In genomic region chr1:161919229-161919628, GRCh38 we compare ENCODE assay signal across 30 cellular contexts.
A peak's percentile ranks its signal among the peaks of the same experiment; 100 is the strongest.
DNase-seq lines count a peak whose midpoint lies in the region; ATAC-seq, FAIRE-seq and TF ChIP-seq lines count a peak whose summit lies in the region.
"Had no signal": no experiment of that assay in that cellular context is flagged by ENCODE, and none has a peak within 500 bp of the region (broad histone marks: within the 10 kb centered on the region; RNA-seq: fewer than 3 reads in every experiment).

No MANE protein-coding gene starts in this region.

- in situ Hi-C loops in GM13976 (cut with MboI; ENCODE audit: low sequenced_read_pairs, unreplicated experiment), result no loop called here

- peak overlapping the region; percentile 11 for H3K4me3 ChIP-seq in naive thymus-derived CD4-positive, alpha-beta T cell (ENCODE audit: low read length)
- H3K4me3 ChIP-seq: coronary artery, esophagus squamous epithelium, gastroesophageal sphincter, left ventricle myocardium inferior, pancreas, right atrium auricular region, spleen had no signal

- TF ChIP-seq CTCF in activated CD8-positive, alpha-beta T cell treated with anti-CD3 and anti-CD28 coated beads for 36 hours (IDR thresholded peaks at IDR 0.05), result no peak
- TF ChIP-seq CTCF in GM13976 (IDR thresholded peaks at IDR 0.05; ENCODE audit: borderline replicate concordance, control extremely low read depth, extremely low read depth, insufficient read depth, missing control alignments), result no peak

- H3K36me3 ChIP-seq in naive thymus-derived CD4-positive, alpha-beta T cell (ENCODE audit: control insufficient read depth in 2 of 3, insufficient read depth in 3 of 3, low read length in 3 of 3), result peaks cover 0 to 4% (median 0%) of the 10 kb centered on the region in 3 experiments

- peak overlapping the region; percentile 48 for H3K27ac ChIP-seq in naive thymus-derived CD4-positive, alpha-beta T cell (ENCODE audit: low read depth, low read length)
- H3K27ac ChIP-seq: coronary artery, esophagus squamous epithelium, gastroesophageal sphincter, left ventricle myocardium inferior, pancreas, right atrium auricular region, RWPE1 had no signal

- CTCF ChIA-PET in activated naive CD4-positive, alpha-beta T cell treated with anti-CD3 and anti-CD28 coated beads for 36 hours (lab: Charles Lee), result interaction anchor here (0.7 to 1.3 kb wide), 4 partner anchors 10 to 105 kb away, joined by 3 to 6 read pairs (median 4); partner anchors contain the start of gene OLFML2B
- CTCF ChIA-PET in activated CD8-positive, alpha-beta T cell treated with anti-CD3 and anti-CD28 coated beads for 36 hours (lab: Charles Lee), result interaction anchor here (0.7 to 1.7 kb wide), 7 partner anchors 10 to 189 kb away, joined by 3 to 6 read pairs (median 4); no protein-coding TSS in a partner anchor
- CTCF ChIA-PET in naive thymus-derived CD4-positive, alpha-beta T cell (lab: Charles Lee), result interaction anchor here (0.5 to 0.7 kb wide), 2 partner anchors 15 to 73 kb away, joined by 3 to 4 read pairs; no protein-coding TSS in a partner anchor

- DNase-seq in activated naive CD4-positive, alpha-beta T cell treated with anti-CD3 and anti-CD28 coated beads for 36 hours, result no peak
- no peak for DNase-seq in activated naive CD4-positive, alpha-beta T cell treated with Interleukin-2 at 50 U/mL for 16 hours
- DNase-seq in GM12892 (ENCODE audit: insufficient read length) (no peak), GM13976 (ENCODE audit: low spot score) (no peak)
- DNase-seq in activated CD8-positive, alpha-beta T cell treated with anti-CD3 and anti-CD28 coated beads for 36 hours, result no peak
- DNase-seq in naive thymus-derived CD4-positive, alpha-beta T cell, result peak in 4 of 9 donors; percentile 5 to 33 (median 17)
- no peak for DNase-seq in stimulated activated CD4-positive, alpha-beta T cell treated with anti-CD3 and anti-CD28 coated beads, Interleukin-4, amount 100 ng/mL, for 4 hours
- DNase-seq: activated effector memory CD4-positive, alpha-beta T cell treated with Interleukin-2 at 50 U/mL for 16 hours; anterior cingulate cortex; C1 segment of cervical spinal cord; esophagus squamous epithelium; hypothalamus; left ventricle myocardium inferior; NCI-H1105; NCI-H2029; NCI-H2227 treated with DMSO at 0.1 percent for 48 hours; NCI-H774; pancreas; SK-N-SH; spleen; stimulated activated CD4-positive, alpha-beta T cell treated with anti-CD3 and anti-CD28 coated beads, Interleukin-2, amount 100 ng/mL, for 48 hours; T1000 had no signal

- peak overlapping the region; percentile 74 for H3K27ac Mint-ChIP-seq in activated naive CD4-positive, alpha-beta T cell treated with anti-CD3 and anti-CD28 coated beads for 36 hours
- H3K27ac Mint-ChIP-seq in activated CD8-positive, alpha-beta T cell treated with anti-CD3 and anti-CD28 coated beads for 36 hours, result peak overlapping the region; percentile 76
- H3K27ac Mint-ChIP-seq in naive thymus-derived CD4-positive, alpha-beta T cell, result peak overlapping the region; percentile 60 to 98 (median 89)
- H3K27ac Mint-ChIP-seq: nephron; stimulated activated memory B cell treated with anti-CD40 and anti-IgM and Interleukin-4, amounts not matched to agents 10 μg/mL and 1 μg/mL and 100 μg/mL, for 72 hours; WTC11 had no signal

- no peak for ATAC-seq in activated CD8-positive, alpha-beta T cell treated with anti-CD3 and anti-CD28 coated beads for 36 hours
- peak; percentile 63 for ATAC-seq in naive thymus-derived CD4-positive, alpha-beta T cell
- ATAC-seq: gastroesophageal sphincter; pancreas; stimulated activated memory B cell treated with anti-CD40 and anti-IgM and Interleukin-4, amounts not matched to agents 10 μg/mL and 1 μg/mL and 100 μg/mL, for 72 hours; WTC11 had no signal

- intact Hi-C loops in activated naive CD4-positive, alpha-beta T cell treated with anti-CD3 and anti-CD28 coated beads for 36 hours (cut with micrococcal nuclease), result loop anchor here (5.0 to 10.0 kb wide), 2 partner anchors 578 to 646 kb away; partner anchors contain the start of genes UAP1 and UHMK1
- intact Hi-C loops in activated CD8-positive, alpha-beta T cell treated with anti-CD3 and anti-CD28 coated beads for 36 hours (cut with micrococcal nuclease), result no loop called here
- intact Hi-C loops in naive thymus-derived CD4-positive, alpha-beta T cell (cut with micrococcal nuclease), result loop anchor here in 1 of 2 donors (1.0 to 2.0 kb wide), 2 partner anchors 14 to 15 kb away; no protein-coding TSS in a partner anchor

- no peaks in the 10 kb centered on the region for H3K27me3 Mint-ChIP-seq in activated naive CD4-positive, alpha-beta T cell treated with anti-CD3 and anti-CD28 coated beads for 36 hours (ENCODE audit: low read depth)
- no peaks in the 10 kb centered on the region for H3K27me3 Mint-ChIP-seq in activated CD8-positive, alpha-beta T cell treated with anti-CD3 and anti-CD28 coated beads for 36 hours
- H3K27me3 Mint-ChIP-seq in naive thymus-derived CD4-positive, alpha-beta T cell, result no peaks in the 10 kb centered on the region
- H3K27me3 Mint-ChIP-seq: stimulated activated memory B cell treated with anti-CD40 and anti-IgM and Interleukin-4, amounts not matched to agents 10 μg/mL and 1 μg/mL and 100 μg/mL, for 72 hours had no signal

- no peaks in the 10 kb centered on the region for H3K9me3 ChIP-seq in naive thymus-derived CD4-positive, alpha-beta T cell (ENCODE audit: control insufficient read depth in 2 of 3, low read length in 3 of 3)
- H3K9me3 ChIP-seq: esophagus squamous epithelium, gastroesophageal sphincter, left ventricle myocardium inferior, pancreas, right atrium auricular region, SK-N-SH, spleen had no signal

- no peak for TF ChIP-seq POLR2A in GM12892 (IDR thresholded peaks at IDR 0.05; ENCODE audit: low read depth, low read length)

- peak; percentile 38 for FAIRE-seq in GM12892 (lab: Jason Lieb, UNC)
- FAIRE-seq: pancreas, urothelium cell line had no signal

- H3K9me3 Mint-ChIP-seq in activated naive CD4-positive, alpha-beta T cell treated with anti-CD3 and anti-CD28 coated beads for 36 hours, result no peaks in the 10 kb centered on the region
- no peaks in the 10 kb centered on the region for H3K9me3 Mint-ChIP-seq in activated CD8-positive, alpha-beta T cell treated with anti-CD3 and anti-CD28 coated beads for 36 hours
- peaks cover 0 to 8% (median 0%) of the 10 kb centered on the region in 11 donors for H3K9me3 Mint-ChIP-seq in naive thymus-derived CD4-positive, alpha-beta T cell
- H3K9me3 Mint-ChIP-seq: nephron; stimulated activated memory B cell treated with anti-CD40 and anti-IgM and Interleukin-4, amounts not matched to agents 10 μg/mL and 1 μg/mL and 100 μg/mL, for 72 hours; WTC11 had no signal

- peaks cover 31% of the 10 kb centered on the region for H3K4me1 Mint-ChIP-seq in activated naive CD4-positive, alpha-beta T cell treated with anti-CD3 and anti-CD28 coated beads for 36 hours (ENCODE audit: low read depth)
- H3K4me1 Mint-ChIP-seq in activated CD8-positive, alpha-beta T cell treated with anti-CD3 and anti-CD28 coated beads for 36 hours (ENCODE audit: low read depth), result peaks cover 27% of the 10 kb centered on the region
- peaks cover 10 to 61% (median 47%) of the 10 kb centered on the region in 7 donors for H3K4me1 Mint-ChIP-seq in naive thymus-derived CD4-positive, alpha-beta T cell
- H3K4me1 Mint-ChIP-seq: stimulated activated memory B cell treated with anti-CD40 and anti-IgM and Interleukin-4, amounts not matched to agents 10 μg/mL and 1 μg/mL and 100 μg/mL, for 72 hours; WTC11 had no signal

- H3K36me3 Mint-ChIP-seq in activated naive CD4-positive, alpha-beta T cell treated with anti-CD3 and anti-CD28 coated beads for 36 hours (ENCODE audit: low read depth), result peaks cover 20% of the 10 kb centered on the region
- peaks cover 39% of the 10 kb centered on the region for H3K36me3 Mint-ChIP-seq in activated CD8-positive, alpha-beta T cell treated with anti-CD3 and anti-CD28 coated beads for 36 hours (ENCODE audit: low read depth)
- peaks cover 7 to 40% (median 33%) of the 10 kb centered on the region in 5 donors for H3K36me3 Mint-ChIP-seq in naive thymus-derived CD4-positive, alpha-beta T cell
- H3K36me3 Mint-ChIP-seq: WTC11 had no signal

- no peaks in the 10 kb centered on the region for H3K27me3 ChIP-seq in naive thymus-derived CD4-positive, alpha-beta T cell (ENCODE audit: control insufficient read depth in 2 of 2, insufficient read depth in 2 of 2, low read length in 2 of 2)
- H3K27me3 ChIP-seq: esophagus squamous epithelium, gastroesophageal sphincter, pancreas, right atrium auricular region, spleen had no signal

- peaks cover 15% of the 10 kb centered on the region in 2 donors for H3K4me1 ChIP-seq in naive thymus-derived CD4-positive, alpha-beta T cell (ENCODE audit: control insufficient read depth in 2 of 2, insufficient read depth in 2 of 2, low read length in 2 of 2)
- H3K4me1 ChIP-seq: esophagus squamous epithelium, gastroesophageal sphincter, pancreas, right atrium auricular region had no signal

- no peak overlapping the region for H3K4me3 Mint-ChIP-seq in activated naive CD4-positive, alpha-beta T cell treated with anti-CD3 and anti-CD28 coated beads for 36 hours
- H3K4me3 Mint-ChIP-seq in activated CD8-positive, alpha-beta T cell treated with anti-CD3 and anti-CD28 coated beads for 36 hours, result peak overlapping the region; percentile 2
- H3K4me3 Mint-ChIP-seq in naive thymus-derived CD4-positive, alpha-beta T cell, result peak overlapping the region; percentile 35 to 87 (median 76)
- H3K4me3 Mint-ChIP-seq: nephron; stimulated activated memory B cell treated with anti-CD40 and anti-IgM and Interleukin-4, amounts not matched to agents 10 μg/mL and 1 μg/mL and 100 μg/mL, for 72 hours; WTC11 had no signal

- POLR2A ChIA-PET in activated CD8-positive, alpha-beta T cell treated with anti-CD3 and anti-CD28 coated beads for 36 hours (lab: Charles Lee), result no interaction called here
- POLR2A ChIA-PET in naive thymus-derived CD4-positive, alpha-beta T cell (lab: Charles Lee), result interaction anchor here (0.6 to 1.2 kb wide), 5 partner anchors 10 to 105 kb away, joined by 3 to 5 read pairs (median 4); partner anchors contain the start of gene OLFML2B
